Comparison of ENCODE assay signal across 22 cellular contexts in genomic region chr14:31209605-31210004, GRCh38. TPM values are rescaled to one million over a fixed set of nuclear protein-coding genes. Genes with fewer than 3 reads are reported as not detected.
DNase-seq lines count a peak whose midpoint lies in the region; ATAC-seq and TF ChIP-seq lines count a peak whose summit lies in the region.
"Had no signal": no experiment of that assay in that cellular context is flagged by ENCODE, and none has a peak within 500 bp of the region (broad histone marks: within the 10 kb centered on the region; RNA-seq: fewer than 3 reads in every experiment).

No MANE protein-coding gene starts in this region.

- H3K4me1 Mint-ChIP-seq in effector memory CD8-positive, alpha-beta T cell (ENCODE audit: low read depth in 2 of 2), result peaks cover 26 to 40% of the 10 kb centered on the region in 2 donors

- H4K8ac ChIP-seq in trophoblast cell (ENCODE audit: low read depth, low read length), result no peak overlapping the region

- no peak overlapping the region for H4K12ac ChIP-seq in trophoblast cell (ENCODE audit: low read depth, low read length)

- H3K9me3 Mint-ChIP-seq in effector memory CD8-positive, alpha-beta T cell, result no peaks in the 10 kb centered on the region
- H3K9me3 Mint-ChIP-seq: H9 had no signal

- H3K4ac ChIP-seq in trophoblast cell (ENCODE audit: low read depth, low read length), result no peak overlapping the region

- no peak overlapping the region for H3K18ac ChIP-seq in trophoblast cell (ENCODE audit: low read length)

- no TSS peak for BruUV-seq in HCT116 (replicated peaks; lab: Mats Ljungman, UMichigan)

- H4K20me1 ChIP-seq in BLaER1 (peaks cover 27% of the 10 kb centered on the region), HCT116 (ENCODE audit: insufficient read depth) (no peaks in the 10 kb centered on the region; the same call in 1 of the 2 replicates)

- H3K4me2 ChIP-seq in BLaER1 (peak overlapping the region; percentile 91; the same call in 1 of the 2 replicates), HCT116 (ENCODE audit: low read length) (no peak overlapping the region), trophoblast cell (ENCODE audit: low read length) (no peak overlapping the region)

- H2AFZ ChIP-seq in HCT116 (ENCODE audit: low read depth, low read length, poor library complexity, severe bottlenecking) (no peak overlapping the region), trophoblast cell (ENCODE audit: insufficient read depth, low read length, poor library complexity) (no peak overlapping the region)

- TF ChIP-seq CTCF in HCT116 (IDR thresholded peaks at IDR 0.05 in 2 of 3, conservative IDR thresholded peaks at IDR 0.05 in 1 of 3; ENCODE audit: borderline replicate concordance in 1 of 3, insufficient read depth in 1 of 3, low read depth in 2 of 3, low read length in 2 of 3) (no peak), psoas muscle (IDR thresholded peaks at IDR 0.05) (no peak), testis (IDR thresholded peaks at IDR 0.05) (no peak)

- H3K9ac ChIP-seq in BLaER1 (no peak overlapping the region), HCT116 (ENCODE audit: low read length) (no peak overlapping the region), trophoblast cell (ENCODE audit: low read length) (no peak overlapping the region)

- no peak overlapping the region for H3K4me3 ChIP-seq in BLaER1
- H3K4me3 ChIP-seq in HCT116 (replicated peaks in 1 of 2; ENCODE audit: low read depth in 1 of 2, low read length in 2 of 2), result no peak overlapping the region
- H3K4me3 ChIP-seq in psoas muscle, result no peak overlapping the region
- no peak overlapping the region for H3K4me3 ChIP-seq in testis
- H3K4me3 ChIP-seq in trophoblast cell (ENCODE audit: low read depth, low read length), result no peak overlapping the region
- H3K4me3 ChIP-seq: uterus had no signal

- TF ChIP-seq POLR2A in HCT116 (IDR thresholded peaks at IDR 0.05; ENCODE audit: borderline replicate concordance, extremely low read depth, insufficient read depth, insufficient read length), result no peak
- no peak for TF ChIP-seq POLR2A in testis (IDR thresholded peaks at IDR 0.05)

- H3K36me3 ChIP-seq in BLaER1 (no peaks in the 10 kb centered on the region), HCT116 (ENCODE audit: control insufficient read depth in 1 of 2, insufficient read depth in 2 of 2, low read length in 2 of 2) (no peaks in the 10 kb centered on the region; a peak in 1 of 4 replicates), psoas muscle (ENCODE audit: insufficient read depth in 1 of 2, low read depth in 1 of 2) (no peaks in the 10 kb centered on the region), testis (ENCODE audit: low read depth, missing control alignments) (no peaks in the 10 kb centered on the region), trophoblast cell (ENCODE audit: control insufficient read depth in 1 of 2, insufficient read depth in 2 of 2, low read length in 2 of 2) (peaks cover 0 to 2% of the 10 kb centered on the region in 2 experiments)
- H3K36me3 ChIP-seq: uterus had no signal

- no peak overlapping the region for H2BK12ac ChIP-seq in trophoblast cell (ENCODE audit: low read length)

- no peaks in the 10 kb centered on the region for H3K27me3 ChIP-seq in BLaER1
- H3K27me3 ChIP-seq in HCT116 (ENCODE audit: insufficient read depth, low read length), result no peaks in the 10 kb centered on the region
- H3K27me3 ChIP-seq in psoas muscle (ENCODE audit: insufficient read depth in 3 of 3, low read length in 2 of 3), result no peaks in the 10 kb centered on the region
- H3K27me3 ChIP-seq in testis, result no peaks in the 10 kb centered on the region
- no peaks in the 10 kb centered on the region for H3K27me3 ChIP-seq in trophoblast cell (ENCODE audit: insufficient read depth, low read length)
- H3K27me3 ChIP-seq: uterus had no signal

- no peak overlapping the region for H3K27ac ChIP-seq in BLaER1
- peak overlapping the region; percentile 99; the same call in 1 of the 2 replicates for H3K27ac ChIP-seq in HCT116 (ENCODE audit: low read depth, low read length)
- H3K27ac ChIP-seq in psoas muscle, result peak overlapping the region; percentile 99
- no peak overlapping the region for H3K27ac ChIP-seq in testis
- H3K27ac ChIP-seq in trophoblast cell (ENCODE audit: low read depth, low read length), result no peak overlapping the region

- H2BK120ac ChIP-seq in trophoblast cell (ENCODE audit: insufficient read depth, low read length, poor library complexity), result no peak overlapping the region

- H3K4me3 Mint-ChIP-seq in effector memory CD8-positive, alpha-beta T cell, result peak overlapping the region; percentile 65 to 94

- H4K91ac ChIP-seq in trophoblast cell (ENCODE audit: low read depth, low read length), result no peak overlapping the region

- 97% methylated on average over 5 of the region's 5 CpGs for WGBS in psoas muscle, 3 donors
- 83 to 92% methylated on average over 5 of the region's 5 CpGs for WGBS in testis, 2 donors
- WGBS in trophoblast cell (ENCODE audit: extremely low coverage, insufficient coverage, insufficient read length), result no CpG with 5 or more reads among the region's 5 CpGs

- H3K9me3 ChIP-seq in BLaER1 (no peaks in the 10 kb centered on the region), HCT116 (ENCODE audit: control insufficient read depth in 1 of 2, insufficient read depth in 1 of 2, low read depth in 1 of 2, low read length in 2 of 2) (no peaks in the 10 kb centered on the region), psoas muscle (no peaks in the 10 kb centered on the region), testis (no peaks in the 10 kb centered on the region), trophoblast cell (ENCODE audit: insufficient read depth, low read depth, low read length) (no peaks in the 10 kb centered on the region)
- H3K9me3 ChIP-seq: uterus had no signal

- no peak for ATAC-seq in HCT116
- no peak for ATAC-seq in effector memory CD8-positive, alpha-beta T cell (replicated peaks)
- no peak for ATAC-seq in psoas muscle
- ATAC-seq: SK-N-SH treated with all-trans-retinoic acid at 6 μM for 48 hours had no signal

- H3K27me3 Mint-ChIP-seq in effector memory CD8-positive, alpha-beta T cell, result no peaks in the 10 kb centered on the region
- H3K27me3 Mint-ChIP-seq: progenitor cell of endocrine pancreas had no signal

- no peak overlapping the region for H2BK5ac ChIP-seq in trophoblast cell (ENCODE audit: low read depth, low read length, poor library complexity)

- peaks cover 29% of the 10 kb centered on the region for H3K79me2 ChIP-seq in HCT116 (ENCODE audit: insufficient read depth, low read length)
- H3K79me2 ChIP-seq in trophoblast cell (ENCODE audit: control insufficient read depth, insufficient read depth, low read length, poor library complexity), result peaks cover 16% of the 10 kb centered on the region

- H2AK5ac ChIP-seq in trophoblast cell (ENCODE audit: low read length), result no peak overlapping the region

- H3K4me1 ChIP-seq in BLaER1 (peaks cover 27% of the 10 kb centered on the region), HCT116 (ENCODE audit: control insufficient read depth in 1 of 2, insufficient read depth in 2 of 2, low read length in 2 of 2) (peaks cover 18 to 28% of the 10 kb centered on the region in 2 experiments), psoas muscle (peaks cover 16% of the 10 kb centered on the region), testis (peaks cover 19% of the 10 kb centered on the region), trophoblast cell (ENCODE audit: control insufficient read depth in 1 of 2, insufficient read depth in 2 of 2, low read length in 2 of 2) (peaks cover 0 to 3% of the 10 kb centered on the region in 2 experiments)
- H3K4me1 ChIP-seq: uterus had no signal

- H3K14ac ChIP-seq in trophoblast cell (ENCODE audit: low read length), result no peak overlapping the region

- CTCF ChIA-PET in HCT116 (lab: Charles Lee), result interaction anchor here (2.8 kb wide), 1 partner anchor 8 kb away, joined by 13 read pairs; no protein-coding TSS in a partner anchor

- POLR2A ChIA-PET in HCT116 (lab: Charles Lee), result interaction anchor here (0.7 to 4.2 kb wide), 4 partner anchors 20 to 252 kb away, joined by 3 to 29 read pairs (median 4); partner anchors contain the start of gene HEATR5A

- H3K9me2 ChIP-seq in HCT116 (ENCODE audit: insufficient read depth), result no peaks in the 10 kb centered on the region

- RAD21 ChIA-PET in HCT116 (lab: Charles Lee; ENCODE audit: low non-redundant PET in 1 of 2, low total read pairs in 2 of 2, uncharacterized antibody in 2 of 2, unreplicated experiment in 2 of 2), result no interaction called here

- peaks cover 33% of the 10 kb centered on the region for H3K36me3 Mint-ChIP-seq in effector memory CD8-positive, alpha-beta T cell (ENCODE audit: insufficient read depth)

- H3K27ac Mint-ChIP-seq in effector memory CD8-positive, alpha-beta T cell, result peak overlapping the region; percentile 99
- H3K27ac Mint-ChIP-seq: H9 had no signal

- peaks cover 20% of the 10 kb centered on the region for H3K79me1 ChIP-seq in trophoblast cell (ENCODE audit: low read length)

- no peak for TF ChIP-seq RAD21 in HCT116 (IDR thresholded peaks at IDR 0.05; ENCODE audit: low read depth)

- intact Hi-C loops in HCT116 (cut with micrococcal nuclease) (loop anchor here (10.0 kb wide), 1 partner anchor 145 kb away; no protein-coding TSS in a partner anchor), psoas muscle (cut with DNase I) (loop anchor here (5.0 to 10.0 kb wide), 4 partner anchors 95 to 148 kb away; no protein-coding TSS in a partner anchor), testis (cut with DNase I; ENCODE audit: low total_unique reads) (no loop called here)

- DNase-seq in HCT116 (ENCODE audit: low read depth, low spot score), result no peak
- DNase-seq in effector memory CD8-positive, alpha-beta T cell, result no peak
- DNase-seq in psoas muscle, result no peak
- no peak for DNase-seq in testis
- DNase-seq in NCI-H510A (lab: John Stamatoyannopoulos, UW), result no peak
- DNase-seq in trophoblast cell, result no peak
- DNase-seq in activated naive CD4-positive, alpha-beta T cell treated with Interleukin-2 at 50 U/mL for 16 hours, result no peak
- DNase-seq: ACHN; activated CD4-positive, alpha-beta T cell treated with anti-CD3 and anti-CD28 coated beads, Interleukin-2, amount 50 U/mL, for 4 hours; C1 segment of cervical spinal cord; effector CD4-positive, alpha-beta T cell; foreskin fibroblast; H9; hypothalamus; NCI-H1105; NCI-H2029 treated with DMSO at 0.1 percent for 48 hours; NCI-H226; NCI-H774; uterus had no signal

- no peak overlapping the region for H3K23ac ChIP-seq in trophoblast cell (ENCODE audit: low read length)

TF ChIP-seq in HCT116, 20 proteins besides CTCF, POLR2A, EP300 and RAD21:
- no peak for TF ChIP-seq TCF7L2 (IDR thresholded peaks at IDR 0.05; ENCODE audit: borderline replicate concordance, extremely low read depth, insufficient read depth, insufficient read length)

RNA-seq across cellular contexts. Expression of gene HECTD1, which starts 2.0 kb away (rescaled TPM):
- 160 TPM for total RNA-seq in HCT116 (2021; ENCODE audit: unreplicated experiment)
- polyA plus RNA-seq in HCT116 (2012), result 68.8 and 71.3 TPM in 2 replicates
- 100 to 1,000 TPM; 189 to 405 (median 301) TPM for total RNA-seq in psoas muscle
- polyA plus RNA-seq in psoas muscle, result 100 to 1,000 TPM; 151 to 217 (median 188) TPM
- total RNA-seq in testis, result 100 to 1,000 TPM; 232 to 235 TPM
- 124 TPM for polyA plus RNA-seq in testis (ENCODE audit: insufficient read depth, low read depth, low replicate concordance)
- 91.2 and 91.6 TPM in 2 replicates for polyA plus RNA-seq in trophoblast cell (2013)

Comparison
In these comparisons a context has a peak if more than half of its experiments do, and no peak if none do; other contexts are left out.
1. H3K27ac ChIP-seq: peak in HCT116 (single experiment) and psoas muscle (single experiment); none in BLaER1 (single experiment), testis (0 of 2) and trophoblast cell (single experiment).